9 cellular contexts compared by ENCODE assay signal in genomic region chr5:54985301-54986268, GRCh38. TPM values are rescaled to one million over a fixed set of nuclear protein-coding genes. Genes with fewer than 3 reads are reported as not detected.
A peak's percentile ranks its signal among the peaks of the same experiment; 100 is the strongest.
DNase-seq lines count a peak whose midpoint lies in the region; ATAC-seq, FAIRE-seq and TF ChIP-seq lines count a peak whose summit lies in the region.
"Had no signal": no experiment of that assay in that cellular context is flagged by ENCODE, and none has a peak within 500 bp of the region (broad histone marks: within the 10 kb centered on the region; RNA-seq: fewer than 3 reads in every experiment).

TSS of gene ESM1 (minus strand) at chr5:54985593. CDS start at chr5:54985517, 76 bp downstream.

- DNase-seq in heart right ventricle (no peak), Right ventricle myocardium superior (no peak), WTC11 (ENCODE audit: low spot score) (peak; percentile 18), kidney (no peak), psoas muscle (no peak), NCI-H2196 treated with DMSO at 0.1 percent for 48 hours (lab: John Stamatoyannopoulos, UW; ENCODE audit: unreplicated experiment) (no peak)

- intact Hi-C loops in heart right ventricle (cut with DNase I) = no loop called here
- intact Hi-C loops in Right ventricle myocardium superior (cut with DNase I) = no loop called here
- intact Hi-C loops in kidney (cut with DNase I) = no loop called here
- intact Hi-C loops in psoas muscle (cut with DNase I) = no loop called here

- no peaks in the 10 kb centered on the region for H3K36me3 Mint-ChIP-seq in WTC11
- H3K36me3 Mint-ChIP-seq: stimulated activated memory B cell treated with anti-CD40 and anti-IgM and Interleukin-4, amounts not matched to agents 10 μg/mL and 1 μg/mL and 100 μg/mL, for 72 hours had no signal

- POLR2A ChIA-PET in WTC11 (lab: Charles Lee) = no interaction called here

- peaks cover 71% of the 10 kb centered on the region for H3K27me3 Mint-ChIP-seq in WTC11 (ENCODE audit: low read depth)

- H3K4me3 Mint-ChIP-seq in WTC11 = no peak within 1 kb of the TSS
- H3K4me3 Mint-ChIP-seq: stimulated activated memory B cell treated with anti-CD40 and anti-IgM and Interleukin-4, amounts not matched to agents 10 μg/mL and 1 μg/mL and 100 μg/mL, for 72 hours had no signal

- no peaks in the 10 kb centered on the region for H3K9me3 Mint-ChIP-seq in WTC11
- H3K9me3 Mint-ChIP-seq: stimulated activated memory B cell treated with anti-CD40 and anti-IgM and Interleukin-4, amounts not matched to agents 10 μg/mL and 1 μg/mL and 100 μg/mL, for 72 hours had no signal

- H3K4me3 ChIP-seq in heart right ventricle = peak within 1 kb of the TSS in 7 of 10 donors; percentile 6 to 41 (median 24)
- H3K4me3 ChIP-seq in kidney (ENCODE audit: low read length in 2 of 2) = peak within 1 kb of the TSS; percentile 50 to 60
- no peak within 1 kb of the TSS for H3K4me3 ChIP-seq in psoas muscle

- 28 to 29% methylated on average over 26 of the region's 26 CpGs for WGBS in heart right ventricle, 2 donors
- WGBS in psoas muscle, 3 donors = 14 to 15% (median 14%) methylated on average over 26 of the region's 26 CpGs

- H3K4me1 Mint-ChIP-seq in WTC11 = peaks cover 54% of the 10 kb centered on the region
- H3K4me1 Mint-ChIP-seq: stimulated activated memory B cell treated with anti-CD40 and anti-IgM and Interleukin-4, amounts not matched to agents 10 μg/mL and 1 μg/mL and 100 μg/mL, for 72 hours had no signal

- H3K27ac Mint-ChIP-seq in WTC11 = no peak within 1 kb of the TSS
- H3K27ac Mint-ChIP-seq: stimulated activated memory B cell treated with anti-CD40 and anti-IgM and Interleukin-4, amounts not matched to agents 10 μg/mL and 1 μg/mL and 100 μg/mL, for 72 hours had no signal

- peak in 2 of 8 donors; percentile 29 to 37 for ATAC-seq in heart right ventricle
- no peak for ATAC-seq in Right ventricle myocardium superior (ENCODE audit: poor library complexity)
- peak; percentile 62 for ATAC-seq in WTC11
- no peak for ATAC-seq in psoas muscle
- no peak for ATAC-seq in HG03565 (IDR thresholded peaks at IDR 0.05; ENCODE audit: unreplicated experiment)
- no peak for ATAC-seq in GM18907 (IDR thresholded peaks at IDR 0.05; ENCODE audit: unreplicated experiment)

- H3K9me3 ChIP-seq in heart right ventricle (no peaks in the 10 kb centered on the region), kidney (ENCODE audit: control insufficient read depth in 1 of 2, low read length in 2 of 2) (no peaks in the 10 kb centered on the region), psoas muscle (no peaks in the 10 kb centered on the region)

- H3K4me1 ChIP-seq in heart right ventricle = peaks cover 0 to 8% (median 0%) of the 10 kb centered on the region in 9 donors
- H3K4me1 ChIP-seq in kidney (ENCODE audit: control insufficient read depth in 1 of 2, insufficient read depth in 1 of 2, low read depth in 1 of 2, low read length in 2 of 2) = no peaks in the 10 kb centered on the region
- H3K4me1 ChIP-seq in psoas muscle = no peaks in the 10 kb centered on the region

- FAIRE-seq in kidney (lab: Jason Lieb, UNC) = no peak

- H3K9ac ChIP-seq in kidney (ENCODE audit: low read length in 2 of 2) = peak within 1 kb of the TSS; percentile 16 to 37

- H3K36me3 ChIP-seq in heart right ventricle (no peaks in the 10 kb centered on the region), kidney (ENCODE audit: control insufficient read depth in 1 of 2, insufficient read depth in 2 of 2, low read length in 2 of 2) (no peaks in the 10 kb centered on the region), psoas muscle (ENCODE audit: insufficient read depth in 1 of 2, low read depth in 1 of 2) (no peaks in the 10 kb centered on the region)

- H3K27ac ChIP-seq in heart right ventricle (peak within 1 kb of the TSS in 1 of 10 donors; percentile 3), kidney (ENCODE audit: low read depth in 2 of 2, low read length in 2 of 2) (peak within 1 kb of the TSS in 1 of 2 donors; percentile 38), psoas muscle (no peak within 1 kb of the TSS)

- peaks cover 6 to 79% (median 61%) of the 10 kb centered on the region in 7 donors for H3K27me3 ChIP-seq in heart right ventricle
- H3K27me3 ChIP-seq in psoas muscle (ENCODE audit: insufficient read depth in 3 of 3, low read length in 2 of 3) = peaks cover 0 to 8% (median 0%) of the 10 kb centered on the region in 3 donors

- CTCF ChIA-PET in WTC11 (lab: Charles Lee) = interaction anchor here (0.7 to 2.0 kb wide), 8 partner anchors 26 to 174 kb away, joined by 3 to 10 read pairs (median 4); partner anchors contain the start of gene GPX8

- no peak for TF ChIP-seq CTCF in heart right ventricle (IDR thresholded peaks at IDR 0.05)
- no peak for TF ChIP-seq CTCF in WTC11 (IDR thresholded peaks at IDR 0.05)
- no peak for TF ChIP-seq CTCF in kidney (IDR thresholded peaks at IDR 0.05; ENCODE audit: borderline replicate concordance, extremely low read depth, insufficient read depth)
- TF ChIP-seq CTCF in psoas muscle (IDR thresholded peaks at IDR 0.05) = no peak

TF ChIP-seq in WTC11, 78 proteins besides CTCF, POLR2A, EP300 and RAD21:
- TF ChIP-seq TEAD1 (CRISPR knock-in tag; IDR thresholded peaks at IDR 0.05) = no peak
- TF ChIP-seq FOXP4 (CRISPR knock-in tag; IDR thresholded peaks at IDR 0.05) = no peak
- no peak for TF ChIP-seq ZNF219 (CRISPR knock-in tag; IDR thresholded peaks at IDR 0.05; ENCODE audit: borderline replicate concordance)
- no peak for TF ChIP-seq NR3C1 (CRISPR knock-in tag; conservative IDR thresholded peaks at IDR 0.05; ENCODE audit: low read depth)
- no peak for TF ChIP-seq ATF2 (CRISPR knock-in tag; IDR thresholded peaks at IDR 0.05; ENCODE audit: borderline replicate concordance, low read depth)

RNA-seq across cellular contexts. Expression of gene ESM1, which starts in this region (rescaled TPM):
- total RNA-seq in heart right ventricle (1 to 10 TPM in 2 of 10 donors, under 1 TPM in 7, not detected in 1; 0.13 to 2.0 (median 0.74) TPM), Right ventricle myocardium superior (not detected), WTC11 (2021) (not detected in 3 replicates), kidney (0.38 TPM), psoas muscle (under 1 TPM in 1 of 4 donors, not detected in 3; 0.13 TPM)
- polyA plus RNA-seq in heart right ventricle (under 1 TPM in 1 of 2 donors, not detected in 1; 0.72 TPM), kidney (ENCODE audit: insufficient read depth, low read depth, low replicate concordance) (6.1 TPM), psoas muscle (under 1 TPM; 0.01 to 0.13 (median 0.06) TPM)

Comparison
In these comparisons a context has a peak if more than half of its experiments do, and no peak if none do; other contexts are left out.
1. Peak in DNase-seq and ATAC-seq in WTC11; RNA of the gene not detected or under 1 TPM.